ENCODE assay signal across 19 cellular contexts in the genomic region with DNA sequence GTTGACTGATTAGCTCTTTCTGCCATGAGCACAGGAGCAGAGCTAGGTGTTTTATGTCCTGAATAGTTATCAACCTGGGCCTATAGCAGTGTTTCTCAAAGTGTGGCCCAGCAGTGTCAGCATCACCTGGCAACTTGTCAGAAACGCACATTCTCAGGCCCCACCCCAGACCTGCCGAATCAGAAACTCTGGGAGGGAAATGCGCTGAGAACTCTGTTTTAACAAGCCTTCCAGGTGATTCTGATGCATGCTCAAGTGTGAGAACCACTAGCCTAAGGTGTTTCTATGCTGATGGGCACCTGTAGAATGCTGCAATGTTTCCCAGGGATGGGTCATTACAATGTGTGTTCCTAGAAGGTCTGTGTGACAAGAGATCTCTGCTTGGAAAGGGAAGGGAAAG.
"Had no signal": no experiment of that assay in that cellular context is flagged by ENCODE, and none has a peak within 500 bp of the region (broad histone marks: within the 10 kb centered on the region; RNA-seq: fewer than 3 reads in every experiment).

No MANE protein-coding gene starts in this region.

- DNase-seq: MM.1S, NCI-H1092 treated with DMSO at 0.1 percent for 48 hours, NCI-H1436, NCI-H187, NCI-H2029, NCI-H2081 treated with DMSO at 0.1 percent for 48 hours, NCI-H2171, NCI-H226, NCI-H446, NCI-H510A, NCI-H524 treated with DMSO at 0.1 percent for 48 hours, NCI-H69, NCI-H774, SHP77, SK-N-SH, SW 1271 had no signal

- FAIRE-seq: K562, RCC 7860 had no signal

- H3K36me3 Mint-ChIP-seq: IgD-negative memory B cell had no signal

- H3K4me1 Mint-ChIP-seq: IgD-negative memory B cell had no signal

- H3K4me3 ChIP-seq: K562 had no signal
